ENCODE assay signal across 27 cellular contexts in the genomic region with DNA sequence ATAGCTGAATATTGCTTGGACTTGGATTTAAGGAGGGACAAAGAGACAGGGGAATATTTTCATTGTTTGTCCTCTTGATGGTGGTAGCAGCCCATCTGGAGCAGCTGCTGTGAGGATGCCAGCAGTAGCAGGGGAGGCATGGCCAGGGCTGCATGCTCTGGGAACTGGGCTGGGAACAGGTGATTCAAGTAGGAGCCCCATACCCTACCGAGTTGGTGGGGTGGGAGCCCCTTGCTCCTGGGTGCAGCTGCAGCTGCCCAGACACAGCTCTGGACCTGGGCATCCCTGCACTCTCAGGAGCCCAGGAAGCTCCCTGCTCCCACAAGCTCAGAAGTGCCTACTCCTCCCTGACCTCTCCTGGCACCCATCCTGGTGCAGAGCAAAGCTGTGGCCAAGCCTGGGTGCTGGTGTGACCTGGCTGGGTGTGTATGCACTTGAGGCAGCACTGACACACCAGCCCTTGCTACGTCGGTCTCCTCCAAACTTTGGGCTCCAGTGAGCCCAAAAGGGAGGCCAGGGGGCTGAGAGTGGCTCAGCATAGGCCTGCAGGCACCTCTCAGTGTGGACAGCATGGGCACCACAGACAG.
"Had no signal": no experiment of that assay in that cellular context is flagged by ENCODE, and none has a peak within 500 bp of the region (broad histone marks: within the 10 kb centered on the region; RNA-seq: fewer than 3 reads in every experiment).

No MANE protein-coding gene starts in this region.

- H3K36me3 ChIP-seq: ascending aorta, esophagus squamous epithelium, gastrocnemius medialis, right atrium auricular region, thoracic aorta, uterus had no signal

- H3K4me1 Mint-ChIP-seq: activated B cell treated with CpG ODN at 0.5 μM for 24 hours; activated CD8-positive, alpha-beta memory T cell treated with anti-CD3 and anti-CD28 coated beads, Interleukin-2, amount 10 ng/mL, durations not matched to agents 7 days and 5 days; brain; endodermal cell; naive thymus-derived CD4-positive, alpha-beta T cell; neural crest cell had no signal

- H3K27me3 Mint-ChIP-seq: activated B cell treated with CpG ODN at 0.5 μM for 24 hours; activated CD8-positive, alpha-beta memory T cell treated with anti-CD3 and anti-CD28 coated beads, Interleukin-2, amount 10 ng/mL, durations not matched to agents 7 days and 5 days; naive thymus-derived CD4-positive, alpha-beta T cell; stimulated activated naive CD8-positive, alpha-beta T cell treated with anti-CD3 and anti-CD28 coated beads, Interleukin-15, Interleukin-2, amounts not matched to agents 100 ng/mL and 50 ng/mL, for 24 hours had no signal

- H3K4me3 Mint-ChIP-seq: activated B cell treated with CpG ODN at 0.5 μM for 24 hours; activated CD8-positive, alpha-beta memory T cell treated with anti-CD3 and anti-CD28 coated beads, Interleukin-2, amount 10 ng/mL, durations not matched to agents 7 days and 5 days; activated CD8-positive, alpha-beta T cell treated with anti-CD3 and anti-CD28 coated beads, Interleukin-2, amount 10 ng/mL, durations not matched to agents 7 days and 5 days; brain; endodermal cell; naive thymus-derived CD4-positive, alpha-beta T cell; neural crest cell; stimulated activated naive CD8-positive, alpha-beta T cell treated with anti-CD3 and anti-CD28 coated beads, Interleukin-15, Interleukin-2, amounts not matched to agents 100 ng/mL and 50 ng/mL, for 24 hours; T-helper 2 cell treated with Interferon-gamma antibody and Interleukin-4, amounts not matched to agents 5 μg/mL and 100 μg/mL, for 36 hours had no signal

- H3K4me1 ChIP-seq: ascending aorta, esophagus squamous epithelium, gastrocnemius medialis, parathyroid adenoma, right atrium auricular region, uterus had no signal

- H2AFZ ChIP-seq: hepatocyte, parathyroid adenoma had no signal

- DNase-seq: activated B cell treated with CpG ODN at 0.5 μM for 24 hours; activated CD8-positive, alpha-beta memory T cell treated with anti-CD3 and anti-CD28 coated beads, Interleukin-2, amount 10 ng/mL, durations not matched to agents 7 days and 5 days; activated CD8-positive, alpha-beta T cell treated with anti-CD3 and anti-CD28 coated beads, Interleukin-2, amount 10 ng/mL, durations not matched to agents 7 days and 5 days; activated T-cell treated with anti-CD3 and anti-CD28 coated beads, Interleukin-2, amount 50 U/mL, for 48 hours; endodermal cell; esophagus squamous epithelium; gastrocnemius medialis; glutamatergic neuron; left colon; midbrain; naive thymus-derived CD4-positive, alpha-beta T cell; occipital lobe; T-helper 1 cell; trophoblast cell; uterus had no signal

- H3K9me3 ChIP-seq: ascending aorta, uterus had no signal

- H3K36me3 Mint-ChIP-seq: activated CD8-positive, alpha-beta memory T cell treated with anti-CD3 and anti-CD28 coated beads, Interleukin-2, amount 10 ng/mL, durations not matched to agents 7 days and 5 days; brain had no signal

- H3K4me3 ChIP-seq: ascending aorta, esophagus squamous epithelium, gastrocnemius medialis, hepatocyte, right atrium auricular region, thoracic aorta, uterus had no signal

- H3K27ac ChIP-seq: ascending aorta, epithelial cell of prostate, esophagus squamous epithelium, gastrocnemius medialis, hepatocyte, parathyroid adenoma, right atrium auricular region, thoracic aorta, uterus had no signal

- H3K9ac ChIP-seq: parathyroid adenoma had no signal

- H3K27ac Mint-ChIP-seq: activated B cell treated with CpG ODN at 0.5 μM for 24 hours; activated CD8-positive, alpha-beta memory T cell treated with anti-CD3 and anti-CD28 coated beads, Interleukin-2, amount 10 ng/mL, durations not matched to agents 7 days and 5 days; activated CD8-positive, alpha-beta T cell treated with anti-CD3 and anti-CD28 coated beads, Interleukin-2, amount 10 ng/mL, durations not matched to agents 7 days and 5 days; activated naive CD4-positive, alpha-beta T cell treated with anti-CD3 and anti-CD28 coated beads, Interleukin-2, amount 50 U/mL, for 72 hours; activated T-helper 2 cell treated with anti-CD3 and anti-CD28 coated beads, Interferon-gamma antibody, Interleukin-2, Interleukin-4, amounts not matched to agents 10 μg/mL and 5 μg/mL and 100 μg/mL, durations not matched to agents 14 hours and 24 hours and 36 hours; brain; endodermal cell; naive thymus-derived CD4-positive, alpha-beta T cell; stimulated activated naive CD8-positive, alpha-beta T cell treated with anti-CD3 and anti-CD28 coated beads, Interleukin-15, Interleukin-2, amounts not matched to agents 100 ng/mL and 50 ng/mL, for 24 hours; T-helper 2 cell treated with Interferon-gamma antibody and Interleukin-4, amounts not matched to agents 5 μg/mL and 100 μg/mL, for 36 hours had no signal

- H3K4me2 ChIP-seq: hepatocyte had no signal

- H3K27me3 ChIP-seq: ascending aorta, esophagus squamous epithelium, gastrocnemius medialis, hepatocyte, right atrium auricular region, uterus had no signal

- ATAC-seq: activated CD8-positive, alpha-beta memory T cell treated with anti-CD3 and anti-CD28 coated beads, Interleukin-2, amount 10 ng/mL, durations not matched to agents 7 days and 5 days; activated CD8-positive, alpha-beta T cell treated with anti-CD3 and anti-CD28 coated beads, Interleukin-2, amount 10 ng/mL, durations not matched to agents 7 days and 5 days; activated naive CD4-positive, alpha-beta T cell treated with anti-CD3 and anti-CD28 coated beads, Interleukin-2, amount 50 U/mL, for 72 hours; gastrocnemius medialis; left colon; naive thymus-derived CD4-positive, alpha-beta T cell had no signal
